8 cellular contexts compared by ENCODE assay signal in the genomic region with DNA sequence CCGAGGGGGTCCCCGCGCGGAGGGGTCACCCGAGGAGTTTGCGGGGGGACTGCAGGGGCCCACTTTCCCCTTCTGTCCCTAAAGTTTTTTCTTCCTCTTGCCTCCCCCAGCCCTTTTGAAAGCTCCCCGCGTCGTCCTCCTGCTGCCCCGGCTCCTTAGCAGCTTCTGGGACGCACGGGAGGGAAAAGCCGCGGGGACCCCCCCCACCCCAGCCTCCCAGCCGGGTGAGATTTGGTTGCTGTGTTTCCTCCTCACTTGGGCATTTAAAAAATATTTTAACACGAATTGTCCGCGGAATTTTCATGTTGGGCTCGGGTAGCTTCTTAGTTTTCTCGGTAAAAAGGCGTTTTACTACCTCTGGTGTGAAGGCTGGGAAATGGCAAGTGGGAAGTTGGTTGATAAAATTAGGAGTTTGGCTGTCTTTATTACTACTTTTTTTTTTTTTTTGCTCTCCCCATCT. TPM values are rescaled to one million over a fixed set of nuclear protein-coding genes. Genes with fewer than 3 reads are reported as not detected.
DNase-seq lines count a peak whose midpoint lies in the region; ATAC-seq and TF ChIP-seq lines count a peak whose summit lies in the region.

No MANE protein-coding gene starts in this region.

- peak overlapping the region; percentile 70 for H3K9ac ChIP-seq in muscle layer of colon (ENCODE audit: low read length)

- peak overlapping the region; percentile 95 for H3K4me3 ChIP-seq in effector memory CD4-positive, alpha-beta T cell (ENCODE audit: insufficient read depth, low read depth, low read length, poor library complexity, severe bottlenecking)
- peak overlapping the region; percentile 81 to 87 for H3K4me3 ChIP-seq in muscle layer of colon (ENCODE audit: low read depth in 1 of 2, low read length in 2 of 2)
- H3K4me3 ChIP-seq in uterus, result peak overlapping the region; percentile 64 to 96

- no peak for ATAC-seq in GM18868 (IDR thresholded peaks at IDR 0.05; ENCODE audit: unreplicated experiment)

- peaks cover 13% of the 10 kb centered on the region for H3K4me1 ChIP-seq in effector memory CD4-positive, alpha-beta T cell (ENCODE audit: control insufficient read depth, insufficient read depth, low read length, poor library complexity, severe bottlenecking)
- H3K4me1 ChIP-seq in muscle layer of colon (ENCODE audit: insufficient read depth, low read length) (peaks cover 9% of the 10 kb centered on the region), uterus (peaks cover 0 to 6% of the 10 kb centered on the region in 2 donors)

- no peaks in the 10 kb centered on the region for H3K36me3 ChIP-seq in effector memory CD4-positive, alpha-beta T cell (ENCODE audit: control insufficient read depth, insufficient read depth, low read length)
- H3K36me3 ChIP-seq in muscle layer of colon (ENCODE audit: insufficient read depth, low read length) (no peaks in the 10 kb centered on the region), uterus (no peaks in the 10 kb centered on the region)

- H3K9me3 ChIP-seq in effector memory CD4-positive, alpha-beta T cell (ENCODE audit: control insufficient read depth, low read length), result no peaks in the 10 kb centered on the region
- H3K9me3 ChIP-seq in muscle layer of colon (ENCODE audit: low read length) (no peaks in the 10 kb centered on the region), uterus (no peaks in the 10 kb centered on the region)

- peak overlapping the region; percentile 81 for H3K27ac ChIP-seq in effector memory CD4-positive, alpha-beta T cell (ENCODE audit: insufficient read depth, low read length, poor library complexity, severe bottlenecking)
- peak overlapping the region; percentile 89 for H3K27ac ChIP-seq in muscle layer of colon (ENCODE audit: low read depth, low read length)
- H3K27ac ChIP-seq in uterus, result peak overlapping the region; percentile 89 to 96

- peak; percentile 26 for DNase-seq in stimulated activated CD4-positive, alpha-beta T cell treated with anti-CD3 and anti-CD28 coated beads, Interleukin-12 subunit alpha, Interleukin-12 subunit beta, amount 100 ng/mL, for 4 hours
- DNase-seq in stimulated activated CD4-positive, alpha-beta T cell treated with anti-CD3 and anti-CD28 coated beads, Interleukin-2, amount 100 ng/mL, for 48 hours, result no peak
- DNase-seq in SW480 (ENCODE audit: low spot score) (peak; percentile 58), uterus (peak in 1 of 2 donors; percentile 28), MV-4-11 (lab: John Stamatoyannopoulos, UW) (no peak)
- peak in 1 of 3 donors; percentile 1 for DNase-seq in effector memory CD4-positive, alpha-beta T cell

- TF ChIP-seq POLR2A in uterus (IDR thresholded peaks at IDR 0.05), result no peak

- no peaks in the 10 kb centered on the region for H3K27me3 ChIP-seq in effector memory CD4-positive, alpha-beta T cell (replicated peaks; ENCODE audit: control insufficient read depth, insufficient read depth, low read length, poor library complexity, severe bottlenecking)
- H3K27me3 ChIP-seq in muscle layer of colon (ENCODE audit: control insufficient read depth in 1 of 2, insufficient read depth in 2 of 2, low read length in 2 of 2) (no peaks in the 10 kb centered on the region), uterus (no peaks in the 10 kb centered on the region)

- TF ChIP-seq CTCF in uterus (IDR thresholded peaks at IDR 0.05), result no peak

- intact Hi-C loops in uterus (cut with DNase I; ENCODE audit: low total_unique reads), result no loop called here

RNA-seq across cellular contexts. Expression of a gene that starts 0.6 kb away (rescaled TPM):
- total RNA-seq in uterus, result 10 to 100 TPM; 27.9 to 59.2 (median 44.2) TPM

Comparison
In these comparisons a context has a peak if more than half of its experiments do, and no peak if none do; other contexts are left out.
1. DNase-seq: peak in stimulated activated CD4-positive, alpha-beta T cell treated with anti-CD3 and anti-CD28 coated beads, Interleukin-12 subunit alpha, Interleukin-12 subunit beta, amount 100 ng/mL, for 4 hours (single experiment) and SW480 (single experiment); none in stimulated activated CD4-positive, alpha-beta T cell treated with anti-CD3 and anti-CD28 coated beads, Interleukin-2, amount 100 ng/mL, for 48 hours (0 of 2) and MV-4-11 (single experiment).
2. Peak in every context shown above with its lines, with median percentiles within 50 percentile points of each other: H3K27ac ChIP-seq and H3K4me3 ChIP-seq.